In genomic region chrX:136179133-136179532, GRCh38 we compare ENCODE assay signal across 13 cellular contexts.
"Had no signal": no experiment of that assay in that cellular context is flagged by ENCODE, and none has a peak within 500 bp of the region (broad histone marks: within the 10 kb centered on the region; RNA-seq: fewer than 3 reads in every experiment).

No MANE protein-coding gene starts in this region.

- H3K4me3 ChIP-seq: lower lobe of right lung, neural progenitor cell, ovary, skin epidermis, suprapubic skin had no signal

- H3K9me3 ChIP-seq: lower lobe of right lung, ovary, suprapubic skin had no signal

- DNase-seq: activated CD4-positive, alpha-beta T cell treated with anti-CD3 and anti-CD28 coated beads for 1 hour; activated CD4-positive, alpha-beta T cell treated with anti-CD3 and anti-CD28 coated beads, Interleukin-2, amount 50 U/mL, for 4 hours; activated naive CD4-positive, alpha-beta T cell treated with Interleukin-2 at 50 U/mL for 16 hours; activated naive CD8-positive, alpha-beta T cell treated with anti-CD3 and anti-CD28 coated beads, Interleukin-2, amount 50 U/mL, for 24 hours; lower lobe of right lung; ovary; stimulated activated CD4-positive, alpha-beta T cell treated with anti-CD3 and anti-CD28 coated beads, Interleukin-4, amount 100 ng/mL, for 24 hours; stimulated activated naive CD4-positive, alpha-beta T cell had no signal

- H3K36me3 ChIP-seq: lower lobe of right lung, neural progenitor cell, ovary, suprapubic skin had no signal

- ATAC-seq: activated naive CD8-positive, alpha-beta T cell treated with anti-CD3 and anti-CD28 coated beads, Interleukin-2, amount 50 U/mL, for 24 hours; activated T-helper 17 cell treated with anti-CD3 and anti-CD28 coated beads, Interleukin-2, amount 50 U/mL, for 72 hours; lower lobe of right lung had no signal

- H3K27me3 ChIP-seq: neural progenitor cell, ovary, suprapubic skin had no signal

- H3K27ac ChIP-seq: lower lobe of right lung, neural progenitor cell, ovary, skin epidermis, suprapubic skin, VCaP had no signal

- H3K4me1 ChIP-seq: lower lobe of right lung, neural progenitor cell had no signal
